10 cellular contexts compared by ENCODE assay signal in the genomic region with DNA sequence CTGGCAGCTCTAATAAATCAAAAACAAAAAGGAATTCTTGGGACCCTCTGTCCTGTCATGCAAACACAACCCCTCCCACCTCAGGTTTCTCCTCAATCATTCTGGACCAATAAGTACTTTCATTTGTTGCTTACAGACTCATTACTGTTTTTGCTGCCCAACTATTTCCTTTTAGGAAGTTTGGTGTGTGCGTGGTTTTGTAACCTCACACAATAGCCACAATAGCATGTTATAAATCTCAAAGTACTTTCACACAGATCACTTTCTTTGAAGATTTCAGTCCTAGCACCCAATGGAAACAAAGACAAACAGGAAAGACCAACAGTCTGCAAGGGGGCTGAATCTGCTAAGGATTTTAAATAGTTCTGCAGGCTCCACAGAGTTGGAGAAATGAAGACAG. TPM values are rescaled to one million over a fixed set of nuclear protein-coding genes. Genes with fewer than 3 reads are reported as not detected.
DNase-seq lines count a peak whose midpoint lies in the region; ATAC-seq and TF ChIP-seq lines count a peak whose summit lies in the region.
"Had no signal": no experiment of that assay in that cellular context is flagged by ENCODE, and none has a peak within 500 bp of the region (broad histone marks: within the 10 kb centered on the region; RNA-seq: fewer than 3 reads in every experiment).

No MANE protein-coding gene starts in this region.

- in situ Hi-C loops in HAP-1 (cut with MboI; ENCODE audit: low sequenced_read_pairs), result no loop called here

- TF ChIP-seq EP300 in esophagus muscularis mucosa (IDR thresholded peaks at IDR 0.05), result no peak
- no peak for TF ChIP-seq EP300 in sigmoid colon (IDR thresholded peaks at IDR 0.05)

- TF ChIP-seq CTCF in RWPE2 (IDR thresholded peaks at IDR 0.05; ENCODE audit: poor library complexity, severe bottlenecking), result no peak
- TF ChIP-seq CTCF in esophagus muscularis mucosa (IDR thresholded peaks at IDR 0.05), result no peak
- no peak for TF ChIP-seq CTCF in sigmoid colon (IDR thresholded peaks at IDR 0.05)
- TF ChIP-seq CTCF in Peyer's patch (IDR thresholded peaks at IDR 0.05), result no peak

- peaks cover 37% of the 10 kb centered on the region for H3K4me1 ChIP-seq in HAP-1
- peaks cover 60% of the 10 kb centered on the region for H3K4me1 ChIP-seq in RWPE2 (ENCODE audit: insufficient read depth, poor library complexity, severe bottlenecking)
- H3K4me1 ChIP-seq in esophagus muscularis mucosa, result peaks cover 55 to 88% (median 74%) of the 10 kb centered on the region in 4 donors
- H3K4me1 ChIP-seq in sigmoid colon, result peaks cover 0 to 75% (median 69%) of the 10 kb centered on the region in 4 donors
- H3K4me1 ChIP-seq in aorta (ENCODE audit: control insufficient read depth in 1 of 2, insufficient read depth in 2 of 2, low read length in 2 of 2), result peaks cover 0 to 3% of the 10 kb centered on the region in 2 donors
- H3K4me1 ChIP-seq in Peyer's patch, result peaks cover 0 to 59% (median 4%) of the 10 kb centered on the region in 4 donors

- intact Hi-C loops in esophagus muscularis mucosa (cut with DNase I) (no loop called here), sigmoid colon (cut with DNase I) (no loop called here), aorta (cut with DNase I) (no loop called here)

- H3K27me3 ChIP-seq in HAP-1 (ENCODE audit: low read depth), result no peaks in the 10 kb centered on the region
- H3K27me3 ChIP-seq in RWPE2 (ENCODE audit: insufficient read depth, poor library complexity, severe bottlenecking), result no peaks in the 10 kb centered on the region
- H3K27me3 ChIP-seq in esophagus muscularis mucosa, result no peaks in the 10 kb centered on the region
- H3K27me3 ChIP-seq in sigmoid colon, result no peaks in the 10 kb centered on the region
- no peaks in the 10 kb centered on the region for H3K27me3 ChIP-seq in aorta (ENCODE audit: control insufficient read depth in 1 of 2, insufficient read depth in 2 of 2, low read length in 1 of 2)
- no peaks in the 10 kb centered on the region for H3K27me3 ChIP-seq in Peyer's patch

- WGBS in esophagus muscularis mucosa, result 33% methylated on average over 1 of the region's 1 CpG
- WGBS in sigmoid colon, 2 donors, result 6 to 7% methylated on average over 1 of the region's 1 CpG
- 46 to 59% methylated on average over 1 of the region's 1 CpG for WGBS in aorta, 2 donors

- H3K27ac ChIP-seq in RWPE2 (ENCODE audit: poor library complexity, severe bottlenecking) (peak overlapping the region; percentile 95), esophagus muscularis mucosa (replicated peaks in 1 of 4) (peak overlapping the region; percentile 35 to 67 (median 53)), sigmoid colon (peak overlapping the region; percentile 27 to 94 (median 44)), aorta (ENCODE audit: low read depth in 1 of 2, low read length in 2 of 2) (no peak overlapping the region), Peyer's patch (peak overlapping the region in 1 of 4 donors; percentile 25)

- H3K36me3 ChIP-seq in HAP-1 (replicated peaks) (peaks cover 11% of the 10 kb centered on the region), RWPE2 (ENCODE audit: low read depth) (peaks cover 13% of the 10 kb centered on the region), esophagus muscularis mucosa (no peaks in the 10 kb centered on the region), sigmoid colon (no peaks in the 10 kb centered on the region), aorta (ENCODE audit: control insufficient read depth in 1 of 2, insufficient read depth in 2 of 2, low read length in 1 of 2) (no peaks in the 10 kb centered on the region), Peyer's patch (no peaks in the 10 kb centered on the region)

- DNase-seq in HAP-1 (ENCODE audit: low spot score in 2 of 2), result peak; percentile 23 to 61
- no peak for DNase-seq in RWPE2 (ENCODE audit: low spot score)
- no peak for DNase-seq in esophagus muscularis mucosa (ENCODE audit: extremely low spot score)
- DNase-seq in sigmoid colon, result no peak
- DNase-seq in GM19240 (ENCODE audit: insufficient read length, low spot score), result no peak
- no peak for DNase-seq in aorta
- no peak for DNase-seq in Peyer's patch
- no peak for DNase-seq in pons (ENCODE audit: low spot score)
- DNase-seq: activated CD4-positive, alpha-beta T cell treated with anti-CD3 and anti-CD28 coated beads for 1 hour had no signal

- H3K9me3 ChIP-seq in HAP-1, result no peaks in the 10 kb centered on the region
- H3K9me3 ChIP-seq in RWPE2 (ENCODE audit: severe bottlenecking), result no peaks in the 10 kb centered on the region
- no peaks in the 10 kb centered on the region for H3K9me3 ChIP-seq in esophagus muscularis mucosa
- no peaks in the 10 kb centered on the region for H3K9me3 ChIP-seq in sigmoid colon
- no peaks in the 10 kb centered on the region for H3K9me3 ChIP-seq in aorta (ENCODE audit: control insufficient read depth, low read length)
- H3K9me3 ChIP-seq in Peyer's patch, result no peaks in the 10 kb centered on the region

- H3K4me3 ChIP-seq in HAP-1 (no peak overlapping the region), RWPE2 (ENCODE audit: severe bottlenecking) (no peak overlapping the region), esophagus muscularis mucosa (peak overlapping the region in 1 of 4 donors; percentile 2), sigmoid colon (peak overlapping the region in 1 of 4 donors; percentile 7), aorta (ENCODE audit: low read length in 2 of 2) (no peak overlapping the region), Peyer's patch (no peak overlapping the region)

- TF ChIP-seq POLR2A in esophagus muscularis mucosa (IDR thresholded peaks at IDR 0.05; ENCODE audit: low read depth) (no peak), sigmoid colon (IDR thresholded peaks at IDR 0.05) (no peak), Peyer's patch (IDR thresholded peaks at IDR 0.05) (no peak)

- ATAC-seq in RWPE2 (ENCODE audit: low read depth) (no peak), aorta (ENCODE audit: low FRiP score) (no peak)

RNA-seq across cellular contexts. Expression of gene MRPL14, which starts 4.4 kb away (rescaled TPM):
- 10 to 100 TPM; 30.3 to 44.2 (median 41.1) TPM for total RNA-seq in esophagus muscularis mucosa
- 10 to 100 TPM; 32.4 to 55.8 (median 45.3) TPM for total RNA-seq in sigmoid colon
- 100 to 1,000 TPM in 2 of 3 donors, 10 to 100 TPM in 1; 85.6 to 150 (median 109) TPM for polyA plus RNA-seq in sigmoid colon
- total RNA-seq in aorta, result 10 to 100 TPM; 24.6 to 24.9 TPM
- polyA plus RNA-seq in aorta, result 10 to 100 TPM; 39.0 to 40.3 TPM
- 10 to 100 TPM; 35.5 to 51.1 (median 42.6) TPM for total RNA-seq in Peyer's patch

RNA-seq across cellular contexts. Expression of gene TMEM63B, which starts 4.5 kb away (rescaled TPM):
- total RNA-seq in esophagus muscularis mucosa (10 to 100 TPM; 18.2 to 31.1 (median 23.3) TPM), sigmoid colon (10 to 100 TPM; 10.0 to 21.3 (median 16.3) TPM), aorta (10 to 100 TPM; 16.0 to 23.5 TPM), Peyer's patch (10 to 100 TPM; 56.9 to 92.1 (median 81.9) TPM)
- polyA plus RNA-seq in sigmoid colon (10 to 100 TPM in 2 of 3 donors, 1 to 10 TPM in 1; 9.0 to 48.5 (median 14.6) TPM), aorta (10 to 100 TPM in 1 of 2 donors, 1 to 10 TPM in 1; 6.1 to 15.0 TPM)

RNA-seq across cellular contexts. Expression of gene CAPN11, which starts 35.8 kb away (rescaled TPM):
- under 1 TPM in 3 of 4 donors, not detected in 1; 0.39 to 0.83 (median 0.50) TPM for total RNA-seq in esophagus muscularis mucosa
- total RNA-seq in sigmoid colon, result under 1 TPM in 1 of 4 donors, not detected in 3; 0.82 TPM
- polyA plus RNA-seq in sigmoid colon, result 1 to 10 TPM in 1 of 3 donors, under 1 TPM in 2; 0.41 to 1.6 (median 0.60) TPM
- 1 to 10 TPM in 1 of 2 donors, under 1 TPM in 1; 0.81 to 2.2 TPM for total RNA-seq in aorta
- under 1 TPM in 1 of 2 donors, not detected in 1; 0.46 TPM for polyA plus RNA-seq in aorta
- 10 to 100 TPM in 1 of 4 donors, 1 to 10 TPM in 1, under 1 TPM in 1, not detected in 1; 0.67 to 16.5 (median 4.9) TPM for total RNA-seq in Peyer's patch
- total RNA-seq: frontal cortex had no signal

Comparison
In these comparisons a context has a peak if more than half of its experiments do, and no peak if none do; other contexts are left out.
1. DNase-seq: peak in HAP-1 (2 of 2); none in RWPE2 (single experiment), esophagus muscularis mucosa (single experiment), sigmoid colon (single experiment), GM19240 (single experiment), aorta (0 of 2), Peyer's patch (0 of 3) and pons (single experiment).
2. H3K27ac ChIP-seq: peak in RWPE2 (single experiment), esophagus muscularis mucosa (4 of 4) and sigmoid colon (4 of 4); none in aorta (0 of 2).